ENCODE assay signal across 32 cellular contexts in genomic region chr2:100677611-100678185, GRCh38.
"Had no signal": no experiment of that assay in that cellular context is flagged by ENCODE, and none has a peak within 500 bp of the region (broad histone marks: within the 10 kb centered on the region; RNA-seq: fewer than 3 reads in every experiment).

No MANE protein-coding gene starts in this region.

- H3K27me3 ChIP-seq: adrenal gland, body of pancreas, brain microvascular endothelial cell, breast epithelium had no signal

- H3K4me3 ChIP-seq: adrenal gland, body of pancreas, breast epithelium had no signal

- ATAC-seq: activated CD8-positive, alpha-beta T cell treated with anti-CD3 and anti-CD28 coated beads for 36 hours; activated naive CD4-positive, alpha-beta T cell treated with anti-CD3 and anti-CD28 coated beads, Interleukin-2, amount 50 U/mL, for 72 hours; activated T-cell treated with anti-CD3 and anti-CD28 coated beads, Interleukin-2, amount 50 U/mL, for 4 hours; activated T-cell treated with anti-CD3 and anti-CD28 coated beads, Interleukin-2, amount 50 U/mL, for 72 hours; activated T-helper 17 cell treated with anti-CD3 and anti-CD28 coated beads, Interleukin-2, amount 50 U/mL, for 72 hours; body of pancreas had no signal

- H3K36me3 ChIP-seq: adrenal gland, brain microvascular endothelial cell, breast epithelium had no signal

- DNase-seq: activated B cell treated with CpG ODN at 0.5 μM for 24 hours; activated CD4-positive, alpha-beta memory T cell treated with anti-CD3 and anti-CD28 coated beads for 36 hours; activated CD4-positive, alpha-beta T cell treated with anti-CD3 and anti-CD28 coated beads for 4 hours; activated CD4-positive, alpha-beta T cell treated with anti-CD3 and anti-CD28 coated beads, Interleukin-2, amount 10 ng/mL, durations not matched to agents 24 days and 14 days; activated CD4-positive, alpha-beta T cell treated with anti-CD3 and anti-CD28 coated beads, Interleukin-2, amount 50 U/mL, for 1 hour; activated CD4-positive, alpha-beta T cell treated with anti-CD3 and anti-CD28 coated beads, Interleukin-2, amount 50 U/mL, for 4 hours; activated CD4-positive, CD25-positive, alpha-beta regulatory T cell treated with anti-CD3 and anti-CD28 coated beads, Interleukin-2, amount 50 U/mL, for 72 hours; activated CD8-positive, alpha-beta T cell treated with anti-CD3 and anti-CD28 coated beads for 36 hours; activated effector memory CD4-positive, alpha-beta T cell treated with anti-CD3 and anti-CD28 coated beads, Interleukin-2, amount 50 U/mL, for 16 hours; activated gamma-delta T cell treated with Interleukin-2 at 50 U/mL for 16 hours; activated naive CD4-positive, alpha-beta T cell; activated naive CD4-positive, alpha-beta T cell treated with anti-CD3 and anti-CD28 coated beads for 36 hours; activated naive CD4-positive, alpha-beta T cell treated with anti-CD3 and anti-CD28 coated beads, Interleukin-2, amount 50 U/mL, for 16 hours; activated naive CD8-positive, alpha-beta T cell treated with anti-CD3 and anti-CD28 coated beads for 36 hours; activated T-cell treated with anti-CD3 and anti-CD28 coated beads for 4 hours; activated T-cell treated with anti-CD3 and anti-CD28 coated beads, Interleukin-2, amount 50 U/mL, for 1 hour; activated T-cell treated with anti-CD3 and anti-CD28 coated beads, Interleukin-2, amount 50 U/mL, for 4 hours; activated T-cell treated with anti-CD3 and anti-CD28 coated beads, Interleukin-2, amount 50 U/mL, for 72 hours; adrenal gland; amniotic stem cell; aorta; body of pancreas; brain microvascular endothelial cell; caudate nucleus; SW 1271; T-helper 1 cell; T-helper 2 cell; T-helper 9 cell had no signal

- H3K9me3 ChIP-seq: adrenal gland, body of pancreas, breast epithelium had no signal

- H3K4me1 ChIP-seq: adrenal gland, body of pancreas, breast epithelium had no signal

- H3K27ac ChIP-seq: adrenal gland, body of pancreas, brain microvascular endothelial cell, breast epithelium, VCaP had no signal
